Comparison of ENCODE assay signal across 8 cellular contexts in genomic region chr9:33778700-33779351, GRCh38.
A peak's percentile ranks its signal among the peaks of the same experiment; 100 is the strongest.
DNase-seq lines count a peak whose midpoint lies in the region; ATAC-seq and TF ChIP-seq lines count a peak whose summit lies in the region.

No MANE protein-coding gene starts in this region.

- in situ Hi-C loops in KBM-7 (cut with MboI; ENCODE audit: low pct_unique_long_range_greater_than_20kb, low sequenced_read_pairs), result no loop called here

- no peaks in the 10 kb centered on the region for H3K36me3 Mint-ChIP-seq in activated naive CD4-positive, alpha-beta T cell treated with anti-CD3 and anti-CD28 coated beads, Interleukin-2, amount 10 ng/mL, durations not matched to agents 7 days and 5 days

- peak; percentile 61 for ATAC-seq in GM19463 (IDR thresholded peaks at IDR 0.05; ENCODE audit: unreplicated experiment)
- ATAC-seq in GM18505 (IDR thresholded peaks at IDR 0.05; ENCODE audit: unreplicated experiment), result no peak

- peaks cover 13% of the 10 kb centered on the region for H3K27me3 Mint-ChIP-seq in activated naive CD4-positive, alpha-beta T cell treated with anti-CD3 and anti-CD28 coated beads, Interleukin-2, amount 10 ng/mL, durations not matched to agents 7 days and 5 days

- DNase-seq in COR-L47 (lab: John Stamatoyannopoulos, UW) (peak; percentile 65), KBM-7 (peak; percentile 59), RKO (ENCODE audit: low spot score) (peak; percentile 71), head of caudate nucleus (peak in 33 of 42 donors; percentile 8 to 80 (median 49)), putamen (ENCODE audit: low spot score) (peak; percentile 23)
- peak; percentile 64 for DNase-seq in activated naive CD4-positive, alpha-beta T cell treated with anti-CD3 and anti-CD28 coated beads, Interleukin-2, amount 10 ng/mL, durations not matched to agents 7 days and 5 days

- intact Hi-C loops in head of caudate nucleus (cut with DNase I), result no loop called here

- H3K4me3 Mint-ChIP-seq in activated naive CD4-positive, alpha-beta T cell treated with anti-CD3 and anti-CD28 coated beads, Interleukin-2, amount 10 ng/mL, durations not matched to agents 7 days and 5 days, result no peak overlapping the region

- peaks cover 2% of the 10 kb centered on the region for H3K4me1 Mint-ChIP-seq in activated naive CD4-positive, alpha-beta T cell treated with anti-CD3 and anti-CD28 coated beads, Interleukin-2, amount 10 ng/mL, durations not matched to agents 7 days and 5 days

- CTCF ChIA-PET in activated naive CD4-positive, alpha-beta T cell treated with anti-CD3 and anti-CD28 coated beads, Interleukin-2, amount 10 ng/mL, durations not matched to agents 7 days and 5 days (lab: Charles Lee), result interaction anchor here (0.6 to 1.5 kb wide), 16 partner anchors 9 to 419 kb away, joined by 3 to 12 read pairs (median 4); no protein-coding TSS in a partner anchor

- TF ChIP-seq POLR2A in GM18505 (IDR thresholded peaks at IDR 0.05; ENCODE audit: borderline replicate concordance, extremely low read depth, insufficient read depth, insufficient read length), result no peak

- no peaks in the 10 kb centered on the region for H3K9me3 Mint-ChIP-seq in activated naive CD4-positive, alpha-beta T cell treated with anti-CD3 and anti-CD28 coated beads, Interleukin-2, amount 10 ng/mL, durations not matched to agents 7 days and 5 days

- H3K27ac Mint-ChIP-seq in activated naive CD4-positive, alpha-beta T cell treated with anti-CD3 and anti-CD28 coated beads, Interleukin-2, amount 10 ng/mL, durations not matched to agents 7 days and 5 days, result no peak overlapping the region
